10 cellular contexts compared by ENCODE assay signal in genomic region chrX:69137371-69137881, GRCh38. TPM values are rescaled to one million over a fixed set of nuclear protein-coding genes. Genes with fewer than 3 reads are reported as not detected.
DNase-seq lines count a peak whose midpoint lies in the region; ATAC-seq and TF ChIP-seq lines count a peak whose summit lies in the region.
"Had no signal": no experiment of that assay in that cellular context is flagged by ENCODE, and none has a peak within 500 bp of the region (broad histone marks: within the 10 kb centered on the region; RNA-seq: fewer than 3 reads in every experiment).

No MANE protein-coding gene starts in this region.

- TF ChIP-seq CTCF in HFFc6 (IDR thresholded peaks at IDR 0.05) = no peak

- H3K27ac Mint-ChIP-seq in HFFc6 = peak overlapping the region; percentile 38; the same call in 1 of the 2 replicates
- no peak overlapping the region for H3K27ac Mint-ChIP-seq in activated naive CD8-positive, alpha-beta T cell treated with anti-CD3 and anti-CD28 coated beads, Interleukin-2, amount 50 U/mL, for 24 hours

- H3K4me1 ChIP-seq in ectodermal cell (ENCODE audit: control insufficient read depth, insufficient read depth, low read length) = peaks cover 27% of the 10 kb centered on the region

- no peak overlapping the region for H3K4me3 ChIP-seq in ectodermal cell (ENCODE audit: insufficient read depth, low read depth, low read length)

- H3K4me3 Mint-ChIP-seq in HFFc6 = no peak overlapping the region
- no peak overlapping the region for H3K4me3 Mint-ChIP-seq in activated naive CD8-positive, alpha-beta T cell treated with anti-CD3 and anti-CD28 coated beads, Interleukin-2, amount 50 U/mL, for 24 hours

- ATAC-seq in activated naive CD8-positive, alpha-beta T cell treated with anti-CD3 and anti-CD28 coated beads, Interleukin-2, amount 50 U/mL, for 24 hours = no peak

- peak overlapping the region; percentile 93 for H3K27ac ChIP-seq in ectodermal cell (ENCODE audit: insufficient read depth, low read depth, low read length, poor library complexity, severe bottlenecking)

- H3K27me3 Mint-ChIP-seq in HFFc6 (ENCODE audit: insufficient read depth) = peaks cover 7% of the 10 kb centered on the region
- peaks cover 16% of the 10 kb centered on the region for H3K27me3 Mint-ChIP-seq in activated naive CD8-positive, alpha-beta T cell treated with anti-CD3 and anti-CD28 coated beads, Interleukin-2, amount 50 U/mL, for 24 hours

- H3K36me3 Mint-ChIP-seq in HFFc6 (ENCODE audit: low read depth) = no peaks in the 10 kb centered on the region
- no peaks in the 10 kb centered on the region for H3K36me3 Mint-ChIP-seq in activated naive CD8-positive, alpha-beta T cell treated with anti-CD3 and anti-CD28 coated beads, Interleukin-2, amount 50 U/mL, for 24 hours (ENCODE audit: low read depth)

- H3K27me3 ChIP-seq in ectodermal cell (ENCODE audit: control insufficient read depth, insufficient read depth, low read length, poor library complexity, severe bottlenecking) = no peaks in the 10 kb centered on the region

- no peaks in the 10 kb centered on the region for H3K9me3 Mint-ChIP-seq in HFFc6
- no peaks in the 10 kb centered on the region for H3K9me3 Mint-ChIP-seq in activated naive CD8-positive, alpha-beta T cell treated with anti-CD3 and anti-CD28 coated beads, Interleukin-2, amount 50 U/mL, for 24 hours

- 3 to 4% methylated on average over 10 of the region's 10 CpGs for WGBS in ectodermal cell, 2 experiments

- DNase-seq in HFFc6 (no peak), left kidney (ENCODE audit: low read depth, low spot score) (peak; percentile 76), stromal cell of bone marrow (ENCODE audit: low read depth) (peak; percentile 38), HuH-7 (ENCODE audit: low spot score) (no peak), NCI-H2081 treated with DMSO at 0.1 percent for 48 hours (lab: John Stamatoyannopoulos, UW) (no peak), DMS114 treated with DMSO at 0.1 percent for 48 hours (lab: John Stamatoyannopoulos, UW; ENCODE audit: unreplicated experiment) (no peak)
- no peak for DNase-seq in activated naive CD8-positive, alpha-beta T cell treated with anti-CD3 and anti-CD28 coated beads, Interleukin-2, amount 50 U/mL, for 24 hours
- DNase-seq: activated naive CD4-positive, alpha-beta T cell treated with Interleukin-2 at 50 U/mL for 16 hours; NCI-H526 treated with DMSO at 0.1 percent for 48 hours had no signal

- H3K36me3 ChIP-seq in ectodermal cell (ENCODE audit: control insufficient read depth, insufficient read depth, low read length) = no peaks in the 10 kb centered on the region

- no peaks in the 10 kb centered on the region for H3K9me3 ChIP-seq in ectodermal cell (ENCODE audit: control insufficient read depth, low read length)

- H3K4me1 Mint-ChIP-seq in HFFc6 (ENCODE audit: low read depth) = peaks cover 15% of the 10 kb centered on the region; the same call in 1 of the 2 replicates
- no peaks in the 10 kb centered on the region for H3K4me1 Mint-ChIP-seq in activated naive CD8-positive, alpha-beta T cell treated with anti-CD3 and anti-CD28 coated beads, Interleukin-2, amount 50 U/mL, for 24 hours

RNA-seq across cellular contexts. Expression of gene PJA1, which starts 27.8 kb away (rescaled TPM):
- total RNA-seq in HFFc6 (2021; fragmentation: NEBNext Ultra II Directional; extraction: Animal tissue kit (Norgen Biotek cat#: 25700)) = 10 to 100 TPM; 13.3 to 18.9 (median 17.0) TPM
- 57.5 TPM for polyA plus RNA-seq in ectodermal cell (2013, experiment 1 of 4)
- polyA plus RNA-seq in ectodermal cell (2013, experiment 2 of 4) = 53.1 TPM
- polyA plus RNA-seq in ectodermal cell (2013, experiment 3 of 4) = 42.1 TPM
- 48.6 TPM for polyA plus RNA-seq in ectodermal cell (2013, experiment 4 of 4)

Comparison
In these comparisons a context has a peak if more than half of its experiments do, and no peak if none do; other contexts are left out.
1. DNase-seq: peak in left kidney (single experiment) and stromal cell of bone marrow (single experiment); none in HFFc6 (single experiment), activated naive CD8-positive, alpha-beta T cell treated with anti-CD3 and anti-CD28 coated beads, Interleukin-2, amount 50 U/mL, for 24 hours (single experiment), HuH-7 (single experiment), NCI-H2081 treated with DMSO at 0.1 percent for 48 hours (single experiment) and DMS114 treated with DMSO at 0.1 percent for 48 hours (single experiment).